In the genomic region with DNA sequence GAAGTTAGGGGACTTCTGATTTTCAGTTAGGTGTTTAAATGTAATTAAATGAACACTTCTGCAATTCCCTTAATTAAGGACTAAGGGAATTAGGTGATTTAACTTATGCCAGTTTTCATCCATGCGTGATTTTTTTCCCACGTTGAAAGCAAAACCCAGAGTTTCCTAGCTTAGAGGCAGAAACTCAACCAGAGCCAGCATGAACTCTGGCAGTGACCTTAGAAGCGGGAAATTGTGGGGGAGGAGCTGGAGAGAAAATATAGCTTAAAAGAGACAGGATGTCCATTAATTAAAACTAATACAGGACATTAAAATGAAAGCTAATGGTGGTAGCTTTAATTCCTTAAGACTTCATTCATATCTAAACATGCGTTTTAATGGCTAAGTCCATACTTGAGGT, we compare ENCODE assay signal across 26 cellular contexts. TPM values are rescaled to one million over a fixed set of nuclear protein-coding genes. Genes with fewer than 3 reads are reported as not detected.
"Had no signal": no experiment of that assay in that cellular context is flagged by ENCODE, and none has a peak within 500 bp of the region (broad histone marks: within the 10 kb centered on the region; RNA-seq: fewer than 3 reads in every experiment).

No MANE protein-coding gene starts in this region.

- H3K4me3 ChIP-seq: body of pancreas, sigmoid colon, thoracic aorta, upper lobe of left lung had no signal

- H3K27me3 ChIP-seq: body of pancreas, sigmoid colon, upper lobe of left lung had no signal

- H3K27ac Mint-ChIP-seq: activated CD8-positive, alpha-beta memory T cell treated with anti-CD3 and anti-CD28 coated beads, Interleukin-2, amount 10 ng/mL, durations not matched to agents 7 days and 5 days; activated CD8-positive, alpha-beta T cell treated with anti-CD3 and anti-CD28 coated beads for 36 hours; activated naive CD8-positive, alpha-beta T cell treated with anti-CD3 and anti-CD28 coated beads, Interleukin-2, amount 50 U/mL, for 24 hours; dendritic cell treated with granulocyte-macrophage colony-stimulating factor and Interleukin-4, amounts not matched to agents 40 ng/mL and 50 ng/mL, for 4 days had no signal

- FAIRE-seq: keratinocyte had no signal

- H3K4me1 Mint-ChIP-seq: activated CD8-positive, alpha-beta memory T cell treated with anti-CD3 and anti-CD28 coated beads, Interleukin-2, amount 10 ng/mL, durations not matched to agents 7 days and 5 days had no signal

- ATAC-seq: activated CD8-positive, alpha-beta memory T cell treated with anti-CD3 and anti-CD28 coated beads, Interleukin-2, amount 10 ng/mL, durations not matched to agents 7 days and 5 days; activated CD8-positive, alpha-beta T cell treated with anti-CD3 and anti-CD28 coated beads for 36 hours; activated naive CD8-positive, alpha-beta T cell treated with anti-CD3 and anti-CD28 coated beads, Interleukin-2, amount 50 U/mL, for 24 hours had no signal

- H3K27ac ChIP-seq: foreskin keratinocyte, sigmoid colon, thoracic aorta had no signal

- DNase-seq: activated CD4-positive, alpha-beta T cell treated with anti-CD3 and anti-CD28 coated beads for 48 hours; activated CD8-positive, alpha-beta memory T cell treated with anti-CD3 and anti-CD28 coated beads, Interleukin-2, amount 10 ng/mL, durations not matched to agents 7 days and 5 days; activated CD8-positive, alpha-beta T cell treated with anti-CD3 and anti-CD28 coated beads for 36 hours; activated effector memory CD4-positive, alpha-beta T cell treated with anti-CD3 and anti-CD28 coated beads, Interleukin-2, amount 50 U/mL, for 16 hours; activated naive CD4-positive, alpha-beta T cell treated with anti-CD3 and anti-CD28 coated beads, Interleukin-2, amount 50 U/mL, for 16 hours; activated naive CD8-positive, alpha-beta T cell treated with anti-CD3 and anti-CD28 coated beads, Interleukin-2, amount 50 U/mL, for 24 hours; activated T-cell treated with anti-CD3 and anti-CD28 coated beads for 4 hours; effector CD4-positive, alpha-beta T cell; occipital lobe; sigmoid colon; stimulated activated CD4-positive, alpha-beta T cell treated with anti-CD3 and anti-CD28 coated beads, Interleukin-4, amount 100 ng/mL, for 1 hour; stimulated activated naive CD4-positive, alpha-beta T cell had no signal

- H3K9me3 ChIP-seq: body of pancreas, sigmoid colon, thoracic aorta had no signal

- H3K4me3 Mint-ChIP-seq: activated CD8-positive, alpha-beta memory T cell treated with anti-CD3 and anti-CD28 coated beads, Interleukin-2, amount 10 ng/mL, durations not matched to agents 7 days and 5 days; activated CD8-positive, alpha-beta T cell treated with anti-CD3 and anti-CD28 coated beads for 36 hours; activated naive CD8-positive, alpha-beta T cell treated with anti-CD3 and anti-CD28 coated beads, Interleukin-2, amount 50 U/mL, for 24 hours; dendritic cell treated with granulocyte-macrophage colony-stimulating factor and Interleukin-4, amounts not matched to agents 40 ng/mL and 50 ng/mL, for 4 days had no signal

- H3K36me3 ChIP-seq: sigmoid colon, thoracic aorta, upper lobe of left lung had no signal

RNA-seq across cellular contexts. Expression of a gene that starts 41.6 kb away (rescaled TPM):
- total RNA-seq: activated CD8-positive, alpha-beta memory T cell treated with anti-CD3 and anti-CD28 coated beads, Interleukin-2, amount 10 ng/mL, durations not matched to agents 7 days and 5 days; activated CD8-positive, alpha-beta T cell treated with anti-CD3 and anti-CD28 coated beads for 36 hours; cardiac septum; chondrocyte; foreskin keratinocyte; glomerular endothelial cell; myocyte; occipital lobe; posterior vena cava; T-helper 2 cell treated with Interferon-gamma antibody and Interleukin-4, amounts not matched to agents 100 ng/mL and 5 ng/mL, for 36 hours had no signal
- polyA plus RNA-seq: foreskin keratinocyte, keratinocyte, mammary epithelial cell, neural cell had no signal
